ENCODE assay signal across 9 cellular contexts in the genomic region with DNA sequence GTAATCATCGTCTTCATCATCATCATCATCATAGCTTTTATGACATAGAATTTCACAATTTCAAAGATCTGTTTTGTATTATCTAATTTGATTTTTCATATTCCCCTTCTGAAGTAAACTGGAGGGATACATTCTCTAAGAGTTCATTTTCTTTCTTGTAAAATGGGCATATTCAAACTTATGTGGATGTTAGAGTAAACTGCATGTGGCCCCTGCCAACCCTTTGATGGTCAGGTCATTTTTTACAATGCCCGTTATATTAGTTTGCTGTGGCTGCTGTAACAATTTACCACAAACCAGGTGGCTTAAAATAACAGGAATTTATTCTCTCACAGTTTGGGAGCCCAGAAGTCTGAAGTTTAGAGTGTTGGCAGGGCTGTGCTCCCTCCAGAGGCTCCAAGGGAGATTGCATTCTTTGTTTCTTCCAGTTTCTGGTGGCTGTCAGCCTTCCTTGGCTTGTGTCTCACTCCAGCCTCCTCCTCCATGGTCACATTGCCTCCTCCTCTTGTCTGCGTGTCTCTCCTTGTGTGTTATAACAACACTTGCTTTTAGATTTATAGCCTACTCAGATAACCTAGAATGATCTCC.
DNase-seq lines count a peak whose midpoint lies in the region; ATAC-seq, FAIRE-seq and TF ChIP-seq lines count a peak whose summit lies in the region.
"Had no signal": no experiment of that assay in that cellular context is flagged by ENCODE, and none has a peak within 500 bp of the region (broad histone marks: within the 10 kb centered on the region; RNA-seq: fewer than 3 reads in every experiment).

No MANE protein-coding gene starts in this region.

- in situ Hi-C loops in transverse colon (cut with MboI; ENCODE audit: low pct_ligation_motif_present in 1 of 4, low pct_unique_long_range_greater_than_20kb in 1 of 4, low sequenced_read_pairs in 3 of 4): no loop called here

- H3K79me2 ChIP-seq in DOHH2 (ENCODE audit: control insufficient read depth, low read length) (no peaks in the 10 kb centered on the region), endothelial cell of umbilical vein (ENCODE audit: control insufficient read depth, insufficient read depth, low read length) (no peaks in the 10 kb centered on the region)

- no peaks in the 10 kb centered on the region for H3K9me1 ChIP-seq in endothelial cell of umbilical vein (replicated peaks; ENCODE audit: control insufficient read depth, extremely low read depth, insufficient read depth, low read length)

- TF ChIP-seq POLR2A in endothelial cell of umbilical vein (IDR thresholded peaks at IDR 0.05; ENCODE audit: low read depth, low read length) (no peak), transverse colon (IDR thresholded peaks at IDR 0.05) (no peak)

- H3K9me3 Mint-ChIP-seq in natural killer cell: peaks cover 0 to 6% of the 10 kb centered on the region in 2 donors

- DNase-seq in NCI-H1694 (lab: John Stamatoyannopoulos, UW) (peak; percentile 17), endothelial cell of umbilical vein (ENCODE audit: low read depth, low spot score) (peak; percentile 63), transverse colon (no peak), middle frontal gyrus (ENCODE audit: extremely low spot score, low spot score) (no peak), natural killer cell (no peak)
- DNase-seq in stimulated activated CD4-positive, alpha-beta T cell treated with anti-CD3 and anti-CD28 coated beads, Interleukin-4, amount 100 ng/mL, for 24 hours: no peak
- DNase-seq: naive B cell had no signal

- intact Hi-C loops in endothelial cell of umbilical vein (cut with micrococcal nuclease): loop anchor here (1.0 to 10.0 kb wide), 4 partner anchors 66 to 1520 kb away; partner anchors contain the start of gene RND3
- intact Hi-C loops in transverse colon (cut with DNase I; ENCODE audit: low total_unique reads): no loop called here
- intact Hi-C loops in natural killer cell (cut with micrococcal nuclease): no loop called here

- H4K20me1 ChIP-seq in DOHH2 (ENCODE audit: control insufficient read depth, insufficient read depth, low read depth, low read length): no peaks in the 10 kb centered on the region
- H4K20me1 ChIP-seq in endothelial cell of umbilical vein (replicated peaks; ENCODE audit: control insufficient read depth, extremely low read depth, insufficient read depth, low read length): no peaks in the 10 kb centered on the region

- no peak overlapping the region for H3K4me2 ChIP-seq in DOHH2 (ENCODE audit: low read length)
- H3K4me2 ChIP-seq in endothelial cell of umbilical vein (ENCODE audit: insufficient read depth, low read length): no peak overlapping the region

- no peak overlapping the region for H3K4me3 Mint-ChIP-seq in natural killer cell
- H3K4me3 Mint-ChIP-seq: naive B cell had no signal

- no peak overlapping the region for H2AFZ ChIP-seq in endothelial cell of umbilical vein (ENCODE audit: low read depth, low read length)

- H3K4me3 ChIP-seq in DOHH2 (ENCODE audit: low read length) (no peak overlapping the region), endothelial cell of umbilical vein (replicated peaks in 1 of 3; ENCODE audit: insufficient read depth in 1 of 3, low read depth in 1 of 3, low read length in 3 of 3) (no peak overlapping the region), transverse colon (no peak overlapping the region)

- H3K9me3 ChIP-seq in DOHH2 (ENCODE audit: control insufficient read depth, insufficient read depth, low read length) (no peaks in the 10 kb centered on the region), endothelial cell of umbilical vein (replicated peaks; ENCODE audit: control insufficient read depth, insufficient read depth, low read length) (no peaks in the 10 kb centered on the region), transverse colon (no peaks in the 10 kb centered on the region)

- CTCF ChIA-PET in endothelial cell of umbilical vein (lab: Charles Lee): interaction anchor here (1.1 to 1.9 kb wide), 5 partner anchors 11 to 117 kb away, joined by 4 to 8 read pairs (median 8); no protein-coding TSS in a partner anchor

- TF ChIP-seq CTCF in DOHH2 (IDR thresholded peaks at IDR 0.05; ENCODE audit: low read depth, low read length, poor library complexity, severe bottlenecking) (peak; percentile 50), endothelial cell of umbilical vein (IDR thresholded peaks at IDR 0.05; ENCODE audit: extremely low read depth in 1 of 2, insufficient read depth in 1 of 2, low read depth in 1 of 2, low read length in 2 of 2) (peak; percentile 71 to 76), transverse colon (IDR thresholded peaks at IDR 0.05) (peak; percentile 25 to 43 (median 33)), natural killer cell (IDR thresholded peaks at IDR 0.05) (no peak)

- H3K27me3 ChIP-seq in DOHH2 (ENCODE audit: control insufficient read depth, low read length): no peaks in the 10 kb centered on the region
- no peaks in the 10 kb centered on the region for H3K27me3 ChIP-seq in endothelial cell of umbilical vein (ENCODE audit: control insufficient read depth in 2 of 2, insufficient read depth in 2 of 2, low read length in 2 of 2)
- no peaks in the 10 kb centered on the region for H3K27me3 ChIP-seq in transverse colon

- H3F3A ChIP-seq in DOHH2 (ENCODE audit: control insufficient read depth, insufficient read depth): no peaks in the 10 kb centered on the region

- no peak for TF ChIP-seq EP300 in transverse colon (IDR thresholded peaks at IDR 0.05; ENCODE audit: low read depth)

- no peak overlapping the region for H3K9ac ChIP-seq in endothelial cell of umbilical vein (replicated peaks; ENCODE audit: extremely low read depth, insufficient read depth, low read length)

- H3K9me2 ChIP-seq in DOHH2 (replicated peaks; ENCODE audit: control insufficient read depth, low read length): no peaks in the 10 kb centered on the region

- H3K27ac Mint-ChIP-seq in natural killer cell: no peak overlapping the region
- H3K27ac Mint-ChIP-seq: naive B cell had no signal

- 56 to 83% methylated on average over 2 to 3 of the region's 3 CpGs for WGBS in transverse colon (ENCODE audit: low coverage in 1 of 2), 2 donors

- H3K27ac ChIP-seq in DOHH2 (ENCODE audit: low read depth, low read length) (no peak overlapping the region), endothelial cell of umbilical vein (ENCODE audit: insufficient read depth, low read depth, low read length) (no peak overlapping the region), transverse colon (no peak overlapping the region)

- dilution Hi-C loops in endothelial cell of umbilical vein (cut with MboI; ENCODE audit: extremely low pct_ligation_motif_present, low sequenced_read_pairs): no loop called here

- no peaks in the 10 kb centered on the region for H3K27me3 Mint-ChIP-seq in natural killer cell (ENCODE audit: low read depth in 2 of 2)
- H3K27me3 Mint-ChIP-seq: naive B cell had no signal

- H3K4me1 ChIP-seq in DOHH2 (ENCODE audit: control insufficient read depth, low read length) (no peaks in the 10 kb centered on the region), endothelial cell of umbilical vein (ENCODE audit: control insufficient read depth, extremely low read depth, insufficient read depth, low read length) (no peaks in the 10 kb centered on the region), transverse colon (no peaks in the 10 kb centered on the region)

- ATAC-seq in GM21576 (IDR thresholded peaks at IDR 0.05; ENCODE audit: unreplicated experiment) (peak; percentile 89), natural killer cell (no peak)

- H3K36me3 ChIP-seq in DOHH2 (ENCODE audit: control insufficient read depth, low read length) (no peaks in the 10 kb centered on the region), endothelial cell of umbilical vein (ENCODE audit: control insufficient read depth in 2 of 2, extremely low read depth in 1 of 2, insufficient read depth in 2 of 2, low read length in 2 of 2) (no peaks in the 10 kb centered on the region), transverse colon (no peaks in the 10 kb centered on the region)

- no peaks in the 10 kb centered on the region for H3K4me1 Mint-ChIP-seq in natural killer cell
- H3K4me1 Mint-ChIP-seq: naive B cell had no signal

- H3K36me3 Mint-ChIP-seq in natural killer cell: no peaks in the 10 kb centered on the region
- H3K36me3 Mint-ChIP-seq: naive B cell had no signal

- POLR2A ChIA-PET in endothelial cell of umbilical vein (lab: Charles Lee): no interaction called here

- FAIRE-seq in endothelial cell of umbilical vein (lab: Jason Lieb, UNC): peak; percentile 94

- no TSS peak for BruUV-seq in endothelial cell of umbilical vein (replicated peaks; lab: Mats Ljungman, UMichigan)

TF ChIP-seq in endothelial cell of umbilical vein, 7 proteins besides CTCF, POLR2A, EP300 and RAD21:
- TF ChIP-seq FOS (IDR thresholded peaks at IDR 0.05; ENCODE audit: borderline replicate concordance, insufficient read depth, low read length) (no peak), MYC (IDR thresholded peaks at IDR 0.05; ENCODE audit: low read depth, low read length) (no peak), EZH2 (IDR thresholded peaks at IDR 0.05; ENCODE audit: borderline replicate concordance, low read depth, low read length, severe bottlenecking) (no peak), JUN (IDR thresholded peaks at IDR 0.05; ENCODE audit: borderline replicate concordance, insufficient read depth, insufficient read length, low read depth) (no peak), GATA2 (IDR thresholded peaks at IDR 0.05; ENCODE audit: insufficient read depth, insufficient read length, low read depth, low read length) (no peak), POLR2AphosphoS5 (IDR thresholded peaks at IDR 0.05; ENCODE audit: insufficient read depth, low read depth, low read length) (no peak), MAX (IDR thresholded peaks at IDR 0.05; ENCODE audit: insufficient read depth, insufficient read length) (no peak)
TF ChIP-seq in endothelial cell of umbilical vein: peak in this region for 0.

Comparison
In these comparisons a context has a peak if more than half of its experiments do, and no peak if none do; other contexts are left out.
1. DNase-seq: peak in NCI-H1694 (single experiment) and endothelial cell of umbilical vein (single experiment); none in transverse colon (single experiment), middle frontal gyrus (single experiment), natural killer cell (single experiment) and stimulated activated CD4-positive, alpha-beta T cell treated with anti-CD3 and anti-CD28 coated beads, Interleukin-4, amount 100 ng/mL, for 24 hours (single experiment).